Comparison of ENCODE assay signal across 26 cellular contexts in genomic region chr12:109677323-109677722, GRCh38. TPM values are rescaled to one million over a fixed set of nuclear protein-coding genes. Genes with fewer than 3 reads are reported as not detected.
DNase-seq lines count a peak whose midpoint lies in the region; ATAC-seq and TF ChIP-seq lines count a peak whose summit lies in the region.
"Had no signal": no experiment of that assay in that cellular context is flagged by ENCODE, and none has a peak within 500 bp of the region (broad histone marks: within the 10 kb centered on the region; RNA-seq: fewer than 3 reads in every experiment).

No MANE protein-coding gene starts in this region.

- DNase-seq in COR-L47 (lab: John Stamatoyannopoulos, UW) (peak; percentile 97), NCI-H1436 (lab: John Stamatoyannopoulos, UW) (peak; percentile 95), NCI-H524 treated with DMSO at 0.1 percent for 48 hours (lab: John Stamatoyannopoulos, UW) (peak; percentile 76), ecto neural progenitor cell (ENCODE audit: low spot score) (peak; percentile 82), activated gamma-delta T cell (lab: John Stamatoyannopoulos, UW) (no peak), thyroid gland (no peak)
- DNase-seq in stimulated activated naive CD8-positive, alpha-beta T cell treated with anti-CD3 and anti-CD28 coated beads, Interleukin-15, amount 100 ng/mL, for 72 hours, result no peak
- no peak for DNase-seq in activated CD4-positive, alpha-beta T cell treated with anti-CD3 and anti-CD28 coated beads for 48 hours
- DNase-seq: activated CD4-positive, alpha-beta T cell treated with anti-CD3 and anti-CD28 coated beads for 4 hours; activated naive CD4-positive, alpha-beta T cell treated with anti-CD3 and anti-CD28 coated beads, Interleukin-2, amount 10 ng/mL, durations not matched to agents 7 days and 5 days; activated T-cell treated with anti-CD3 and anti-CD28 coated beads, Interleukin-2, amount 50 U/mL, for 4 hours; EL; HCEC 1CT; NCI-H1048; RPMI8226; stimulated activated CD4-positive, alpha-beta T cell treated with anti-CD3 and anti-CD28 coated beads, Interleukin-15, amount 100 ng/mL, for 24 hours; stomach; T-helper 17 cell had no signal

- H3K9me3 Mint-ChIP-seq in stimulated activated naive CD8-positive, alpha-beta T cell treated with anti-CD3 and anti-CD28 coated beads, Interleukin-15, amount 100 ng/mL, for 72 hours, result no peaks in the 10 kb centered on the region
- H3K9me3 Mint-ChIP-seq: activated naive CD4-positive, alpha-beta T cell treated with anti-CD3 and anti-CD28 coated beads, Interleukin-2, amount 10 ng/mL, durations not matched to agents 7 days and 5 days; activated T-cell treated with anti-CD3 and anti-CD28 coated beads, Interleukin-2, amount 50 U/mL, for 4 hours; dendritic cell treated with granulocyte-macrophage colony-stimulating factor and Interleukin-4, amounts not matched to agents 40 ng/mL and 50 ng/mL, for 4 days had no signal

- H3K27me3 Mint-ChIP-seq in stimulated activated naive CD8-positive, alpha-beta T cell treated with anti-CD3 and anti-CD28 coated beads, Interleukin-15, amount 100 ng/mL, for 72 hours, result peaks cover 11% of the 10 kb centered on the region

- H3K4me1 Mint-ChIP-seq in stimulated activated naive CD8-positive, alpha-beta T cell treated with anti-CD3 and anti-CD28 coated beads, Interleukin-15, amount 100 ng/mL, for 72 hours, result no peaks in the 10 kb centered on the region
- H3K4me1 Mint-ChIP-seq: activated naive CD4-positive, alpha-beta T cell treated with anti-CD3 and anti-CD28 coated beads, Interleukin-2, amount 10 ng/mL, durations not matched to agents 7 days and 5 days; T-helper 17 cell had no signal

- no peaks in the 10 kb centered on the region for H3K9me3 ChIP-seq in thyroid gland

- no peaks in the 10 kb centered on the region for H3K27me3 ChIP-seq in thyroid gland
- H3K27me3 ChIP-seq: BLaER1 treated with 17β-estradiol and CSF1 and Interleukin-3, amounts not matched to agents 10 nM and 100 nM; cardiac muscle cell had no signal

- no peak overlapping the region for H3K4me3 Mint-ChIP-seq in stimulated activated naive CD8-positive, alpha-beta T cell treated with anti-CD3 and anti-CD28 coated beads, Interleukin-15, amount 100 ng/mL, for 72 hours
- H3K4me3 Mint-ChIP-seq: activated naive CD4-positive, alpha-beta T cell treated with anti-CD3 and anti-CD28 coated beads, Interleukin-2, amount 10 ng/mL, durations not matched to agents 7 days and 5 days; activated T-cell treated with anti-CD3 and anti-CD28 coated beads, Interleukin-2, amount 50 U/mL, for 4 hours; dendritic cell treated with granulocyte-macrophage colony-stimulating factor and Interleukin-4, amounts not matched to agents 40 ng/mL and 50 ng/mL, for 4 days; nephron; T-helper 17 cell had no signal

- intact Hi-C loops in thyroid gland (cut with DNase I), result no loop called here

- H3K27ac Mint-ChIP-seq in stimulated activated naive CD8-positive, alpha-beta T cell treated with anti-CD3 and anti-CD28 coated beads, Interleukin-15, amount 100 ng/mL, for 72 hours, result no peak overlapping the region
- H3K27ac Mint-ChIP-seq: activated naive CD4-positive, alpha-beta T cell treated with anti-CD3 and anti-CD28 coated beads, Interleukin-2, amount 10 ng/mL, durations not matched to agents 7 days and 5 days; dendritic cell treated with granulocyte-macrophage colony-stimulating factor and Interleukin-4, amounts not matched to agents 40 ng/mL and 50 ng/mL, for 4 days; nephron; T-helper 17 cell had no signal

- WGBS in thyroid gland, 2 donors, result 60 to 63% methylated on average over 13 of the region's 13 CpGs

- no peak overlapping the region for H3K27ac ChIP-seq in thyroid gland
- H3K27ac ChIP-seq: BLaER1 treated with 17β-estradiol and CSF1 and Interleukin-3, amounts not matched to agents 10 nM and 100 nM; cardiac muscle cell; gastroesophageal sphincter; SK-N-MC; stomach; tibial nerve had no signal

- no peaks in the 10 kb centered on the region for H3K4me1 ChIP-seq in thyroid gland
- H3K4me1 ChIP-seq: BLaER1 treated with 17β-estradiol and CSF1 and Interleukin-3, amounts not matched to agents 10 nM and 100 nM; tibial nerve had no signal

- ATAC-seq in stimulated activated naive CD8-positive, alpha-beta T cell treated with anti-CD3 and anti-CD28 coated beads, Interleukin-15, amount 100 ng/mL, for 72 hours, result no peak
- ATAC-seq: activated T-cell treated with anti-CD3 and anti-CD28 coated beads, Interleukin-2, amount 50 U/mL, for 4 hours; gastroesophageal sphincter; sciatic nerve; T-helper 17 cell had no signal

- no peak for TF ChIP-seq POLR2A in thyroid gland (IDR thresholded peaks at IDR 0.05)

- no peak overlapping the region for H3K4me3 ChIP-seq in thyroid gland (replicated peaks in 1 of 3)
- H3K4me3 ChIP-seq: BLaER1 treated with 17β-estradiol and CSF1 and Interleukin-3, amounts not matched to agents 10 nM and 100 nM; cardiac muscle cell; gastroesophageal sphincter; SK-N-MC; stomach; tibial nerve had no signal

- H3K36me3 ChIP-seq in thyroid gland, result no peaks in the 10 kb centered on the region
- H3K36me3 ChIP-seq: BLaER1 treated with 17β-estradiol and CSF1 and Interleukin-3, amounts not matched to agents 10 nM and 100 nM; cardiac muscle cell; gastroesophageal sphincter; stomach; tibial nerve had no signal

- no peak for TF ChIP-seq CTCF in thyroid gland (IDR thresholded peaks at IDR 0.05)

RNA-seq across cellular contexts. Expression of gene FAM222A, which starts 36.3 kb away (rescaled TPM):
- total RNA-seq in thyroid gland, result 1 to 10 TPM; 1.3 to 3.8 (median 1.9) TPM

Comparison
In these comparisons a context has a peak if more than half of its experiments do, and no peak if none do; other contexts are left out.
1. DNase-seq: peak in COR-L47 (single experiment), NCI-H1436 (single experiment), NCI-H524 treated with DMSO at 0.1 percent for 48 hours (single experiment) and ecto neural progenitor cell (single experiment); none in activated gamma-delta T cell (single experiment), stimulated activated naive CD8-positive, alpha-beta T cell treated with anti-CD3 and anti-CD28 coated beads, Interleukin-15, amount 100 ng/mL, for 72 hours (0 of 2), activated CD4-positive, alpha-beta T cell treated with anti-CD3 and anti-CD28 coated beads for 48 hours (single experiment) and thyroid gland (0 of 2).